In genomic region chr15:48120751-48121150, GRCh38 we compare ENCODE assay signal across 21 cellular contexts. TPM values are rescaled to one million over a fixed set of nuclear protein-coding genes. Genes with fewer than 3 reads are reported as not detected.
A peak's percentile ranks its signal among the peaks of the same experiment; 100 is the strongest.
DNase-seq lines count a peak whose midpoint lies in the region; ATAC-seq, FAIRE-seq and TF ChIP-seq lines count a peak whose summit lies in the region.
"Had no signal": no experiment of that assay in that cellular context is flagged by ENCODE, and none has a peak within 500 bp of the region (broad histone marks: within the 10 kb centered on the region; RNA-seq: fewer than 3 reads in every experiment).

TSS of gene SLC24A5 (plus strand) at chr15:48120990. CDS start at chr15:48121045, 55 bp downstream.

- no peak within 1 kb of the TSS for H2AFZ ChIP-seq in H9 (ENCODE audit: low read length)
- H2AFZ ChIP-seq in H1 (ENCODE audit: low read length): peak within 1 kb of the TSS; percentile 69; the same call in 1 of the 2 replicates
- H2AFZ ChIP-seq in osteoblast (ENCODE audit: low read length): no peak within 1 kb of the TSS

- peak; percentile 38; the same call in 1 of the 2 replicates for ATAC-seq in Panc1
- no peak for ATAC-seq in esophagus mucosa
- ATAC-seq: CD8-positive, alpha-beta T cell; GM12878; HCT116; Right ventricle myocardium inferior had no signal

- H4K5ac ChIP-seq in H9 (ENCODE audit: insufficient read length, low read depth, low read length): no peak within 1 kb of the TSS
- H4K5ac ChIP-seq in H1 (ENCODE audit: insufficient read length, low read depth, low read length): no peak within 1 kb of the TSS

- H3K9me3 ChIP-seq in H9 (ENCODE audit: control insufficient read depth, low read depth, low read length): no peaks in the 10 kb centered on the region
- no peaks in the 10 kb centered on the region for H3K9me3 ChIP-seq in Panc1 (ENCODE audit: control insufficient read depth, insufficient read depth, low read depth, low read length)
- H3K9me3 ChIP-seq in H1 (ENCODE audit: insufficient read depth in 2 of 2, low read depth in 1 of 2, low read length in 1 of 2): no peaks in the 10 kb centered on the region
- H3K9me3 ChIP-seq in osteoblast (ENCODE audit: low read depth, low read length): no peaks in the 10 kb centered on the region
- H3K9me3 ChIP-seq: BLaER1 treated with 17β-estradiol and CSF1 and Interleukin-3, amounts not matched to agents 10 nM and 100 nM; Peyer's patch had no signal

- H3K18ac ChIP-seq in H9 (ENCODE audit: insufficient read length, low read depth, low read length): no peak within 1 kb of the TSS
- no peak within 1 kb of the TSS for H3K18ac ChIP-seq in H1 (ENCODE audit: extremely low read depth, low read length)

- no peak for TF ChIP-seq POLR2A in H1 (IDR thresholded peaks at IDR 0.05; ENCODE audit: control extremely low read depth in 1 of 2, low read depth in 2 of 2, low read length in 2 of 2)

- H3K14ac ChIP-seq in H9 (ENCODE audit: insufficient read depth, low read length) (no peak within 1 kb of the TSS), H1 (ENCODE audit: insufficient read length) (no peak within 1 kb of the TSS)

- H2BK15ac ChIP-seq in H9 (ENCODE audit: low read depth, low read length): no peak within 1 kb of the TSS
- no peak within 1 kb of the TSS for H2BK15ac ChIP-seq in H1 (ENCODE audit: low read length)

- no peak within 1 kb of the TSS for H3K56ac ChIP-seq in H9 (ENCODE audit: insufficient read length, low read depth, low read length)
- H3K56ac ChIP-seq in H1 (replicated peaks; ENCODE audit: insufficient read length, low read depth, low read length): no peak within 1 kb of the TSS

- CTCF ChIA-PET in Panc1 (lab: Charles Lee) (no interaction called here), H1 (lab: Charles Lee; ENCODE audit: partially characterized antibody) (interaction anchor here (0.7 to 2.9 kb wide), 6 partner anchors 8 to 924 kb away, joined by 3 to 12 read pairs (median 4); no protein-coding TSS in a partner anchor)

- in situ Hi-C loops in Panc1 (cut with HindIII; ENCODE audit: low pct_unique_long_range_greater_than_20kb, low sequenced_read_pairs): no loop called here

- H2AK5ac ChIP-seq in H9 (ENCODE audit: insufficient read length, low read length): no peak within 1 kb of the TSS
- no peak within 1 kb of the TSS for H2AK5ac ChIP-seq in H1 (ENCODE audit: low read depth, low read length)

- H2BK5ac ChIP-seq in H9 (ENCODE audit: insufficient read length, low read length) (no peak within 1 kb of the TSS), H1 (ENCODE audit: low read depth, low read length) (no peak within 1 kb of the TSS)

- no peaks in the 10 kb centered on the region for H3K36me3 Mint-ChIP-seq in H9 (ENCODE audit: insufficient read depth in 1 of 3, low read depth in 3 of 3)
- H3K36me3 Mint-ChIP-seq: CD8-positive, alpha-beta T cell had no signal

- H3K4me3 ChIP-seq in Panc1 (ENCODE audit: low read depth in 2 of 2, low read length in 2 of 2) (no peak within 1 kb of the TSS), H1 (ENCODE audit: extremely low read depth in 1 of 4, insufficient read depth in 2 of 4, low read depth in 3 of 4, low read length in 4 of 4) (no peak within 1 kb of the TSS), osteoblast (ENCODE audit: insufficient read depth, low read length) (no peak within 1 kb of the TSS)
- H3K4me3 ChIP-seq: BLaER1 treated with 17β-estradiol and CSF1 and Interleukin-3, amounts not matched to agents 10 nM and 100 nM; GM12878; Peyer's patch had no signal

- H3K4me1 ChIP-seq in H9 (ENCODE audit: insufficient read depth, low read length): peaks cover 3% of the 10 kb centered on the region; the same call in 1 of the 2 replicates
- no peaks in the 10 kb centered on the region for H3K4me1 ChIP-seq in Panc1 (ENCODE audit: control insufficient read depth, insufficient read depth, low read length)
- H3K4me1 ChIP-seq in H1 (replicated peaks in 1 of 4; ENCODE audit: control insufficient read depth in 3 of 4, insufficient read depth in 4 of 4, low read length in 3 of 4): no peaks in the 10 kb centered on the region
- H3K4me1 ChIP-seq in osteoblast (ENCODE audit: insufficient read depth, low read length): no peaks in the 10 kb centered on the region
- H3K4me1 ChIP-seq: BLaER1 treated with 17β-estradiol and CSF1 and Interleukin-3, amounts not matched to agents 10 nM and 100 nM; Peyer's patch had no signal

- H4K8ac ChIP-seq in H9 (replicated peaks; ENCODE audit: insufficient read length, low read depth, low read length): no peak within 1 kb of the TSS
- no peak within 1 kb of the TSS for H4K8ac ChIP-seq in H1 (ENCODE audit: extremely low read depth, insufficient read depth, low read length)

- no peak within 1 kb of the TSS for H4K91ac ChIP-seq in H9 (ENCODE audit: insufficient read length, low read depth, low read length)
- no peak within 1 kb of the TSS for H4K91ac ChIP-seq in H1 (replicated peaks; ENCODE audit: insufficient read length, low read length)

- H3K4me2 ChIP-seq in H9 (ENCODE audit: insufficient read depth, insufficient read length, low read length): no peak within 1 kb of the TSS
- no peak within 1 kb of the TSS for H3K4me2 ChIP-seq in H1 (ENCODE audit: insufficient read depth in 1 of 2, low read depth in 2 of 2, low read length in 2 of 2)
- H3K4me2 ChIP-seq in osteoblast (ENCODE audit: insufficient read depth, low read length): no peak within 1 kb of the TSS
- H3K4me2 ChIP-seq: BLaER1 treated with 17β-estradiol and CSF1 and Interleukin-3, amounts not matched to agents 10 nM and 100 nM had no signal

- no peaks in the 10 kb centered on the region; the same call in 1 of the 2 replicates for H3K27me3 Mint-ChIP-seq in H9 (ENCODE audit: low read depth)

- WGBS in H9 (ENCODE audit: extremely low coverage, insufficient read length, low lambda C conversion rate): no CpG with 5 or more reads among the region's 7 CpGs
- 85% methylated on average over 7 of the region's 7 CpGs; no CpG with 5 or more reads in 1 of the 2 experiments for WGBS in H1 (ENCODE audit: extremely low coverage in 1 of 2, insufficient coverage in 1 of 2, insufficient read length in 1 of 2, insufficient replicate concordance in 2 of 2, low coverage in 1 of 2, low lambda C conversion rate in 2 of 2, missing lambda C conversion rate in 1 of 2), 2 experiments

- H3K79me1 ChIP-seq in H9 (ENCODE audit: insufficient read depth, low read depth, low read length, poor library complexity, severe bottlenecking): no peaks in the 10 kb centered on the region
- H3K79me1 ChIP-seq in H1 (ENCODE audit: low read depth, low read length): no peaks in the 10 kb centered on the region

- H2BK12ac ChIP-seq in H9 (ENCODE audit: insufficient read length, low read depth, low read length): no peak within 1 kb of the TSS
- no peak within 1 kb of the TSS for H2BK12ac ChIP-seq in H1 (ENCODE audit: low read depth, low read length)

- POLR2A ChIA-PET in Panc1 (lab: Charles Lee): no interaction called here
- POLR2A ChIA-PET in H1 (lab: Charles Lee; ENCODE audit: partially characterized antibody): interaction anchor here (0.8 to 2.9 kb wide), 3 partner anchors 12 to 57 kb away, joined by 3 to 6 read pairs (median 3); partner anchors contain the start of gene MYEF2

- H3K27ac ChIP-seq in H9 (ENCODE audit: insufficient read length, low read depth, low read length) (no peak within 1 kb of the TSS), Panc1 (ENCODE audit: low read length) (no peak within 1 kb of the TSS), H1 (ENCODE audit: low read depth, low read length) (no peak within 1 kb of the TSS), osteoblast (ENCODE audit: low read depth, low read length) (no peak within 1 kb of the TSS), caudate nucleus (ENCODE audit: low read depth, low read length) (no peak within 1 kb of the TSS)
- H3K27ac ChIP-seq: BLaER1 treated with 17β-estradiol and CSF1 and Interleukin-3, amounts not matched to agents 10 nM and 100 nM; Peyer's patch had no signal

- H4K20me1 ChIP-seq in H9 (ENCODE audit: control insufficient read depth, insufficient read depth, insufficient read length): no peaks in the 10 kb centered on the region
- no peaks in the 10 kb centered on the region for H4K20me1 ChIP-seq in H1 (replicated peaks in 1 of 2; ENCODE audit: control insufficient read depth in 1 of 2, insufficient read depth in 2 of 2, low read length in 2 of 2)
- no peaks in the 10 kb centered on the region for H4K20me1 ChIP-seq in osteoblast (ENCODE audit: insufficient read depth, low read length)
- H4K20me1 ChIP-seq: BLaER1 treated with 17β-estradiol and CSF1 and Interleukin-3, amounts not matched to agents 10 nM and 100 nM had no signal

- H3K36me3 ChIP-seq in Panc1 (ENCODE audit: control insufficient read depth, insufficient read depth, low read length): no peaks in the 10 kb centered on the region
- no peaks in the 10 kb centered on the region for H3K36me3 ChIP-seq in H1 (ENCODE audit: control insufficient read depth in 2 of 4, insufficient read depth in 4 of 4, low read length in 3 of 4)
- H3K36me3 ChIP-seq in osteoblast (ENCODE audit: insufficient read depth, low read length): no peaks in the 10 kb centered on the region
- H3K36me3 ChIP-seq: BLaER1 treated with 17β-estradiol and CSF1 and Interleukin-3, amounts not matched to agents 10 nM and 100 nM; Peyer's patch had no signal

- H3K4ac ChIP-seq in H9 (ENCODE audit: low read depth, low read length) (no peak within 1 kb of the TSS), H1 (replicated peaks; ENCODE audit: insufficient read length, low read depth, low read length) (no peak within 1 kb of the TSS)

- H3K9ac ChIP-seq in H9 (ENCODE audit: extremely low read depth, insufficient read length, low read length) (no peak within 1 kb of the TSS), H1 (replicated peaks in 1 of 4; ENCODE audit: extremely low read depth in 1 of 4, low read depth in 3 of 4, low read length in 3 of 4) (no peak within 1 kb of the TSS)
- H3K9ac ChIP-seq: BLaER1 treated with 17β-estradiol and CSF1 and Interleukin-3, amounts not matched to agents 10 nM and 100 nM had no signal

- FAIRE-seq in H1 (lab: Jason Lieb, UNC): no peak
- FAIRE-seq: GM12878 had no signal

- H2BK120ac ChIP-seq in H9 (ENCODE audit: low read depth, low read length, poor library complexity, severe bottlenecking) (no peak within 1 kb of the TSS), H1 (replicated peaks; ENCODE audit: low read depth, low read length) (no peak within 1 kb of the TSS)

- H3K79me2 ChIP-seq in H9 (ENCODE audit: insufficient read depth, low read length) (no peaks in the 10 kb centered on the region), H1 (ENCODE audit: control insufficient read depth in 1 of 2, insufficient read depth in 2 of 2, low read length in 2 of 2) (no peaks in the 10 kb centered on the region), osteoblast (ENCODE audit: insufficient read depth, low read length) (no peaks in the 10 kb centered on the region)

- no TSS peak for BruUV-seq in Panc1 (replicated peaks; lab: Mats Ljungman, UMichigan)

- H3K9me3 Mint-ChIP-seq in H9: no peaks in the 10 kb centered on the region
- H3K9me3 Mint-ChIP-seq: CD8-positive, alpha-beta T cell had no signal

- H3K23me2 ChIP-seq in H9 (ENCODE audit: insufficient read length, low read depth, low read length, poor library complexity, severe bottlenecking) (no peaks in the 10 kb centered on the region), H1 (ENCODE audit: low read depth, low read length) (no peaks in the 10 kb centered on the region)

- H3K4me3 Mint-ChIP-seq in H9: no peak within 1 kb of the TSS
- H3K4me3 Mint-ChIP-seq: CD8-positive, alpha-beta T cell had no signal

- intact Hi-C loops in Panc1 (cut with micrococcal nuclease; ENCODE audit: unreplicated experiment): no loop called here

- no peak within 1 kb of the TSS for H3T11ph ChIP-seq in H9 (ENCODE audit: low read length)

- H3K23ac ChIP-seq in H9 (ENCODE audit: insufficient read length, low read depth, low read length) (no peak within 1 kb of the TSS), H1 (ENCODE audit: insufficient read length) (no peak within 1 kb of the TSS)

- no peak for TF ChIP-seq RAD21 in H1 (IDR thresholded peaks at IDR 0.05 in 1 of 2, conservative IDR thresholded peaks at IDR 0.05 in 1 of 2; ENCODE audit: low read depth in 2 of 2, low read length in 2 of 2)

- no peak for TF ChIP-seq EP300 in H1 (IDR thresholded peaks at IDR 0.05; ENCODE audit: borderline replicate concordance in 1 of 2, low read depth in 2 of 2, low read length in 2 of 2)

- no peak for DNase-seq in H9
- DNase-seq in Panc1 (ENCODE audit: low read depth, low spot score): no peak
- no peak for DNase-seq in H1 (ENCODE audit: low read depth in 1 of 2, low spot score in 2 of 2)
- DNase-seq in osteoblast (ENCODE audit: insufficient read length, low spot score, missing footprints): peak; percentile 6
- DNase-seq in caudate nucleus (lab: John Stamatoyannopoulos, UW): no peak
- no peak for DNase-seq in SHP77 (lab: John Stamatoyannopoulos, UW)
- DNase-seq in amniotic stem cell (lab: John Stamatoyannopoulos, UW): no peak
- DNase-seq: Calu3; CD8-positive, alpha-beta T cell; DMS53; EL; NCI-H1930; NCI-H345; NCI-H524 treated with DMSO at 0.1 percent for 48 hours; Peyer's patch had no signal

- H2BK20ac ChIP-seq in H9 (ENCODE audit: low read depth, low read length, poor library complexity, severe bottlenecking): no peak within 1 kb of the TSS
- no peak within 1 kb of the TSS for H2BK20ac ChIP-seq in H1 (ENCODE audit: low read length)

- peaks cover 9 to 11% of the 10 kb centered on the region in 2 experiments for H3K4me1 Mint-ChIP-seq in H9

- H3K27ac Mint-ChIP-seq in H9: peak within 1 kb of the TSS in 2 of 3 experiments; percentile 46 to 56; a peak in 2 of 7 replicates
- H3K27ac Mint-ChIP-seq: CD8-positive, alpha-beta T cell had no signal

- no peak for TF ChIP-seq CTCF in H9 (conservative IDR thresholded peaks at IDR 0.05)
- no peak for TF ChIP-seq CTCF in Panc1 (IDR thresholded peaks at IDR 0.05)
- no peak for TF ChIP-seq CTCF in H1 (IDR thresholded peaks at IDR 0.05; ENCODE audit: control extremely low read depth in 1 of 3, insufficient read depth in 1 of 3, low read depth in 1 of 3, low read length in 3 of 3)
- TF ChIP-seq CTCF in osteoblast (IDR thresholded peaks at IDR 0.05; ENCODE audit: extremely low read depth, low read depth, low read length): no peak

- H3K27me3 ChIP-seq in H9 (ENCODE audit: insufficient read depth, low read length) (no peaks in the 10 kb centered on the region), Panc1 (ENCODE audit: control insufficient read depth, insufficient read depth, low read length) (peaks cover under 1% of the 10 kb centered on the region; the same call in 1 of the 2 replicates), H1 (replicated peaks in 1 of 4; ENCODE audit: control insufficient read depth in 3 of 4, extremely low read depth in 1 of 4, insufficient read depth in 3 of 4, low read length in 3 of 4) (no peaks in the 10 kb centered on the region), osteoblast (ENCODE audit: insufficient read depth, low read length) (no peaks in the 10 kb centered on the region)
- H3K27me3 ChIP-seq: BLaER1 treated with 17β-estradiol and CSF1 and Interleukin-3, amounts not matched to agents 10 nM and 100 nM; Peyer's patch had no signal

RNA-seq across cellular contexts. Expression of gene SLC24A5, which starts in this region (rescaled TPM):
- total RNA-seq in H9 (2021) (not detected in 2 replicates), Panc1 (2021; ENCODE audit: unreplicated experiment) (not detected), osteoblast (not detected in 2 replicates), esophagus mucosa (not detected)
- polyA plus RNA-seq in Panc1 (2012; ENCODE audit: insufficient read length): 0.35 TPM
- not detected in 2 replicates for total RNA-seq in H1 (2021; fragmentation: NEBNext Ultra II Directional; extraction: Animal tissue kit (Norgen Biotek cat#: 25700))
- polyA plus RNA-seq in H1 (2011; rRNA removed): not detected in 2 replicates
- not detected for polyA plus RNA-seq in H1 (2011; cell fraction: cytosol; rRNA removed)
- polyA plus RNA-seq in H1 (2011; cell fraction: nucleus; rRNA removed): not detected
- polyA plus RNA-seq in H1 (2012, experiment 1 of 2): not detected in 4 replicates
- polyA plus RNA-seq in H1 (2012, experiment 2 of 2): not detected
- polyA plus RNA-seq in H1 (2013, experiment 1 of 2): not detected
- 0.02 TPM for polyA plus RNA-seq in H1 (2013, experiment 2 of 2)
- polyA minus RNA-seq in H1 (2011; rRNA and poly(A)+ RNA removed): not detected in 2 replicates
- polyA minus RNA-seq in H1 (2011; cell fraction: cytosol; rRNA and poly(A)+ RNA removed): not detected
- polyA minus RNA-seq in H1 (2011; cell fraction: nucleus; rRNA and poly(A)+ RNA removed): not detected
- total RNA-seq: A673; Calu3; CD8-positive, alpha-beta T cell; GM12878; Peyer's patch; Right ventricle myocardium inferior had no signal
- polyA plus RNA-seq: GM12878 had no signal

Comparison
In these comparisons a context has a peak if more than half of its experiments do, and no peak if none do; other contexts are left out.
1. Peak in ATAC-seq in Panc1; RNA of the gene not detected or under 1 TPM.
2. Peak in DNase-seq in osteoblast; RNA of the gene not detected or under 1 TPM.